ENCODE assay signal across 9 cellular contexts in the genomic region with DNA sequence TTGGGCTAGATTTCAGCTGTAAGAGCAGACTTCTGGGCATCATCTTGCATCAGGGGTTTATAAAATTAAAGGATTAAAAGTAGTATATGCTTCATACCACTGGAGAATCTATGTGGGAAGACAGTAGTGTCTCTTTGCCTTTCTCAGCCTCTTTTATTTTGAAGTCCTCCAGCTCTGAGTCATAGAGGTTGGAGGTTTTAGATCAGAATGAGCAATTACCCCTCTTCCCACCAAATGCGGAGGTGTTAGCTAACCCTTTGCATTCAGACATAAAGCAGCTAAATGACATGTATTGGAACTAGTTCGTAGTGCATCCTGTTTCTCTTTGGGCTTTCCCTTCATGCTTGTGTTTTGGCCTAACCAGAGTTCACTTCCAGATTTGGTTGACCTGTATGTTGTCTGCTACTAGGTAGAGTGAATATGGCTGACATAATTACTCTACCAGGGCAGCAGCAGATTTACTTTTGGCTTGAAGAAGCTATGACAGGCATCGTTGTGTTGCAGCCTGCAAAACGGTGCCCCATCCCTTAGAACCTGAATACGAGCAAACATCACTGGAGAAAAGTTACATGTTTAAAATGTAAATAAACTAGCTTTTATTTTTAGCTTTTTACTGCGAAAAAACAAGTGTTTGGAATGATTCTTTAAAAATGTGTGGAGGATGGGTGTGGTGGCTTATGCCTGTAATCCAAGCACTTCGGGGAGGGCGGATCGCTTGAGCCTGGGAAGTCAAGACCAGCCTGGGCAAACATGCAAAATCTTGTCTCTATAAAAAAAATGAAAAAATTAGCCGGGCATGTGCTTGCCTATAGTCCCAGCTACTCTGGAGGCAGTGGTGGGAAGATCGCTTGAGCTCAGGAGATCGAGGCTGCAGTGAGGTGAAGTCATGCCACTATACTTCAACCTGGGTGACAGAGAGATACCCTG.
DNase-seq lines count a peak whose midpoint lies in the region; ATAC-seq, FAIRE-seq and TF ChIP-seq lines count a peak whose summit lies in the region.
"Had no signal": no experiment of that assay in that cellular context is flagged by ENCODE, and none has a peak within 500 bp of the region (broad histone marks: within the 10 kb centered on the region; RNA-seq: fewer than 3 reads in every experiment).

No MANE protein-coding gene starts in this region.

- TF ChIP-seq CTCF in K562 (IDR thresholded peaks at IDR 0.05 in 2 of 3, conservative IDR thresholded peaks at IDR 0.05 in 1 of 3; ENCODE audit: insufficient read depth in 2 of 3, low read depth in 1 of 3, low read length in 3 of 3) (no peak), Caco-2 (IDR thresholded peaks at IDR 0.05; ENCODE audit: insufficient read depth in 1 of 2, low read depth in 1 of 2, low read length in 1 of 2, severe bottlenecking in 1 of 2, unreplicated experiment in 1 of 2) (no peak)

- no peak overlapping the region for H3K27ac Mint-ChIP-seq in Caco-2 (ENCODE audit: unreplicated experiment)

- no peaks in the 10 kb centered on the region for H3K36me3 ChIP-seq in K562 (ENCODE audit: control insufficient read depth, insufficient read depth, low read length)
- no peaks in the 10 kb centered on the region for H3K36me3 ChIP-seq in Caco-2 (ENCODE audit: control insufficient read depth, insufficient read depth, low read length)

- no peak overlapping the region for H3K4me3 Mint-ChIP-seq in Caco-2 (ENCODE audit: unreplicated experiment)

- no peaks in the 10 kb centered on the region for H3K4me1 Mint-ChIP-seq in Caco-2 (ENCODE audit: low read depth, unreplicated experiment)

- no peak overlapping the region for H3K4me2 ChIP-seq in K562 (ENCODE audit: insufficient read depth, low read length)

- no peaks in the 10 kb centered on the region for H3K36me3 Mint-ChIP-seq in Caco-2 (ENCODE audit: insufficient read depth, unreplicated experiment)

- H3K4me3 ChIP-seq in K562, result no peak overlapping the region
- no peak overlapping the region for H3K4me3 ChIP-seq in Caco-2 (ENCODE audit: low read depth, low read length)
- H3K4me3 ChIP-seq: tibial nerve had no signal

- H2AFZ ChIP-seq in K562 (ENCODE audit: low read depth, low read length), result no peak overlapping the region

- H3K27me3 ChIP-seq in K562 (ENCODE audit: control insufficient read depth in 2 of 2, insufficient read depth in 2 of 2, low read length in 2 of 2) (no peaks in the 10 kb centered on the region), Caco-2 (replicated peaks; ENCODE audit: control insufficient read depth, insufficient read depth, low read length) (no peaks in the 10 kb centered on the region)
- H3K27me3 ChIP-seq: tibial nerve had no signal

- no peak overlapping the region for H3K9ac ChIP-seq in K562 (ENCODE audit: insufficient read depth in 1 of 2, low read depth in 2 of 2, low read length in 2 of 2)

- no peaks in the 10 kb centered on the region for H3K9me3 ChIP-seq in K562 (replicated peaks; ENCODE audit: control insufficient read depth, insufficient read depth, low read depth, low read length)
- no peaks in the 10 kb centered on the region for H3K9me3 ChIP-seq in Caco-2
- H3K9me3 ChIP-seq: tibial nerve had no signal

- POLR2A ChIA-PET in K562 (lab: Yijun Ruan, JAX), result no interaction called here
- POLR2A ChIA-PET in Caco-2 (lab: Charles Lee), result no interaction called here

- H3K79me2 ChIP-seq in K562 (ENCODE audit: control insufficient read depth, insufficient read depth, low read length), result no peaks in the 10 kb centered on the region

- no peak for TF ChIP-seq EP300 in K562 (IDR thresholded peaks at IDR 0.05; ENCODE audit: low read length)

- WGBS in K562 (ENCODE audit: insufficient coverage, low coverage, missing lambda C conversion rate), result 18% methylated on average over 12 of the region's 12 CpGs

- peak; percentile 21 for DNase-seq in A172 (ENCODE audit: low spot score)
- peak in 1 of 4 experiments; percentile 8 for DNase-seq in K562 (ENCODE audit: extremely low read depth in 1 of 4, low spot score in 3 of 4)
- DNase-seq in activated gamma-delta T cell (lab: John Stamatoyannopoulos, UW), result no peak
- DNase-seq in NK-92 treated with Interleukin-12 subunit alpha and Interleukin-12 subunit beta, amount 100 ng/mL, for 24 hours (lab: John Stamatoyannopoulos, UW), result no peak
- no peak for DNase-seq in T-helper 9 cell
- DNase-seq in Caco-2, result no peak

- TF ChIP-seq RAD21 in K562 (CRISPR knock-in tag; conservative IDR thresholded peaks at IDR 0.05 in 1 of 2, IDR thresholded peaks at IDR 0.05 in 1 of 2), result no peak

- no peaks in the 10 kb centered on the region for H3K9me3 Mint-ChIP-seq in Caco-2 (ENCODE audit: unreplicated experiment)

- CTCF ChIA-PET in K562 (lab: Yijun Ruan, JAX; ENCODE audit: low intra/inter-chr PET ratio) (no interaction called here), Caco-2 (lab: Charles Lee) (no interaction called here)

- no peaks in the 10 kb centered on the region for H3K27me3 Mint-ChIP-seq in Caco-2 (ENCODE audit: insufficient read depth, unreplicated experiment)

- FAIRE-seq in K562 (lab: Jason Lieb, UNC), result peak; percentile 65

- intact Hi-C loops in K562 (cut with micrococcal nuclease) (no loop called here), Caco-2 (cut with micrococcal nuclease; ENCODE audit: unreplicated experiment) (no loop called here)

- no peaks in the 10 kb centered on the region for H3K9me1 ChIP-seq in K562 (ENCODE audit: control insufficient read depth, insufficient read depth, low read length)

- BruUV-seq in K562 (replicated peaks; lab: Mats Ljungman, UMichigan) (no TSS peak), Caco-2 (replicated peaks; lab: Mats Ljungman, UMichigan) (no TSS peak)

- in situ Hi-C loops in K562 (cut with MboI), result no loop called here

- H4K20me1 ChIP-seq in K562 (replicated peaks; ENCODE audit: control insufficient read depth, insufficient read depth, low read length), result no peaks in the 10 kb centered on the region

- no peak for TF ChIP-seq POLR2A in K562 (conservative IDR thresholded peaks at IDR 0.05)

- H3K4me1 ChIP-seq in K562 (replicated peaks in 1 of 2; ENCODE audit: control insufficient read depth in 2 of 2, insufficient read depth in 2 of 2, low read length in 2 of 2) (no peaks in the 10 kb centered on the region), Caco-2 (no peaks in the 10 kb centered on the region)
- H3K4me1 ChIP-seq: tibial nerve had no signal

- no peak overlapping the region for H3K27ac ChIP-seq in K562 (ENCODE audit: extremely low read depth, low read depth, low read length)
- H3K27ac ChIP-seq: tibial nerve had no signal

- ATAC-seq in GM18861 (IDR thresholded peaks at IDR 0.05; ENCODE audit: unreplicated experiment) (peak; percentile 76), HG03045 (IDR thresholded peaks at IDR 0.05; ENCODE audit: unreplicated experiment) (peak; percentile 86), K562 (no peak)

TF ChIP-seq in K562, 482 proteins besides CTCF, POLR2A, EP300 and RAD21:
- peak; percentile 84; the same call in 1 of the 2 replicates for TF ChIP-seq MYNN (IDR thresholded peaks at IDR 0.05)
- no peak for TF ChIP-seq MYNN (CRISPR knock-in tag; IDR thresholded peaks at IDR 0.05)
- peak; percentile 54; the same call in 1 of the 2 replicates for TF ChIP-seq EGR1 (conservative IDR thresholded peaks at IDR 0.05)
- TF ChIP-seq KAT2B (IDR thresholded peaks at IDR 0.05; ENCODE audit: low read depth, low read length), result no peak
TF ChIP-seq in K562: peak in this region for 2.
